19 cellular contexts compared by ENCODE assay signal in genomic region chr10:78342787-78343186, GRCh38.
DNase-seq lines count a peak whose midpoint lies in the region; ATAC-seq and TF ChIP-seq lines count a peak whose summit lies in the region.
"Had no signal": no experiment of that assay in that cellular context is flagged by ENCODE, and none has a peak within 500 bp of the region (broad histone marks: within the 10 kb centered on the region; RNA-seq: fewer than 3 reads in every experiment).

No MANE protein-coding gene starts in this region.

- no peaks in the 10 kb centered on the region for H3K9me3 ChIP-seq in cardiac muscle cell (ENCODE audit: low read depth)
- H3K9me3 ChIP-seq in heart right ventricle = no peaks in the 10 kb centered on the region
- H3K9me3 ChIP-seq in esophagus muscularis mucosa = no peaks in the 10 kb centered on the region
- no peaks in the 10 kb centered on the region for H3K9me3 ChIP-seq in ovary
- H3K9me3 ChIP-seq in uterus = no peaks in the 10 kb centered on the region
- H3K9me3 ChIP-seq: BLaER1 treated with 17β-estradiol and CSF1 and Interleukin-3, amounts not matched to agents 10 nM and 100 nM; psoas muscle had no signal

- H3K36me3 ChIP-seq in cardiac muscle cell (no peaks in the 10 kb centered on the region), heart right ventricle (no peaks in the 10 kb centered on the region), esophagus muscularis mucosa (no peaks in the 10 kb centered on the region), ovary (no peaks in the 10 kb centered on the region), uterus (no peaks in the 10 kb centered on the region)
- H3K36me3 ChIP-seq: BLaER1 treated with 17β-estradiol and CSF1 and Interleukin-3, amounts not matched to agents 10 nM and 100 nM had no signal

- H3K4me1 ChIP-seq in cardiac muscle cell (ENCODE audit: low read depth) = peaks cover 10% of the 10 kb centered on the region
- H3K4me1 ChIP-seq in heart right ventricle = no peaks in the 10 kb centered on the region
- peaks cover 0 to 15% (median 9%) of the 10 kb centered on the region in 4 donors for H3K4me1 ChIP-seq in esophagus muscularis mucosa
- H3K4me1 ChIP-seq in ovary (ENCODE audit: insufficient read depth) = no peaks in the 10 kb centered on the region
- no peaks in the 10 kb centered on the region for H3K4me1 ChIP-seq in uterus
- H3K4me1 ChIP-seq: BLaER1 treated with 17β-estradiol and CSF1 and Interleukin-3, amounts not matched to agents 10 nM and 100 nM; foreskin keratinocyte; psoas muscle had no signal

- 62 to 79% methylated on average over 6 of the region's 6 CpGs for WGBS in heart right ventricle, 2 donors
- WGBS in esophagus muscularis mucosa = 97% methylated on average over 6 of the region's 6 CpGs
- WGBS in ovary, 3 donors = 67 to 73% (median 67%) methylated on average over 6 of the region's 6 CpGs

- no peak for ATAC-seq in heart right ventricle
- ATAC-seq in GM18498 (IDR thresholded peaks at IDR 0.05; ENCODE audit: unreplicated experiment) = no peak
- ATAC-seq: foreskin keratinocyte, HepG2, psoas muscle, T-helper 17 cell had no signal

- DNase-seq in cardiac muscle cell (ENCODE audit: low read depth in 1 of 2, low spot score in 1 of 2) (no peak), heart right ventricle (no peak), esophagus muscularis mucosa (ENCODE audit: extremely low spot score) (peak; percentile 45), ovary (peak in 3 of 5 donors; percentile 3 to 16 (median 4)), uterus (peak; percentile 14 to 19), Kasumi-1 (lab: John Stamatoyannopoulos, UW) (no peak), C1 segment of cervical spinal cord (lab: John Stamatoyannopoulos, UW) (no peak)
- DNase-seq: Calu3; effector CD8-positive, alpha-beta T cell; erythroblast; foreskin keratinocyte; HCEC 1CT; NCI-H187; psoas muscle; T-helper 17 cell had no signal

- H3K4me3 ChIP-seq in cardiac muscle cell (no peak overlapping the region), heart right ventricle (no peak overlapping the region), esophagus muscularis mucosa (no peak overlapping the region), ovary (no peak overlapping the region), uterus (no peak overlapping the region)
- H3K4me3 ChIP-seq: BLaER1 treated with 17β-estradiol and CSF1 and Interleukin-3, amounts not matched to agents 10 nM and 100 nM; psoas muscle had no signal

- TF ChIP-seq EP300 in esophagus muscularis mucosa (IDR thresholded peaks at IDR 0.05) = no peak
- no peak for TF ChIP-seq EP300 in ovary (IDR thresholded peaks at IDR 0.05)

- H3K27me3 ChIP-seq in cardiac muscle cell = no peaks in the 10 kb centered on the region
- no peaks in the 10 kb centered on the region for H3K27me3 ChIP-seq in heart right ventricle
- no peaks in the 10 kb centered on the region for H3K27me3 ChIP-seq in esophagus muscularis mucosa
- H3K27me3 ChIP-seq in ovary = no peaks in the 10 kb centered on the region
- no peaks in the 10 kb centered on the region for H3K27me3 ChIP-seq in uterus
- H3K27me3 ChIP-seq: BLaER1 treated with 17β-estradiol and CSF1 and Interleukin-3, amounts not matched to agents 10 nM and 100 nM had no signal

- intact Hi-C loops in heart right ventricle (cut with DNase I) = no loop called here
- intact Hi-C loops in esophagus muscularis mucosa (cut with DNase I) = no loop called here
- intact Hi-C loops in ovary (cut with DNase I) = no loop called here
- intact Hi-C loops in uterus (cut with DNase I; ENCODE audit: low total_unique reads) = no loop called here

- no peak for TF ChIP-seq POLR2A in esophagus muscularis mucosa (IDR thresholded peaks at IDR 0.05; ENCODE audit: low read depth)
- TF ChIP-seq POLR2A in ovary (IDR thresholded peaks at IDR 0.05) = no peak
- no peak for TF ChIP-seq POLR2A in uterus (IDR thresholded peaks at IDR 0.05)

- TF ChIP-seq CTCF in cardiac muscle cell (IDR thresholded peaks at IDR 0.05; ENCODE audit: low read depth, low read length) = no peak
- TF ChIP-seq CTCF in heart right ventricle (IDR thresholded peaks at IDR 0.05) = no peak
- TF ChIP-seq CTCF in esophagus muscularis mucosa (IDR thresholded peaks at IDR 0.05) = no peak
- no peak for TF ChIP-seq CTCF in ovary (IDR thresholded peaks at IDR 0.05)
- TF ChIP-seq CTCF in uterus (IDR thresholded peaks at IDR 0.05) = no peak

- H3K27ac ChIP-seq in cardiac muscle cell = peak overlapping the region; percentile 26
- H3K27ac ChIP-seq in heart right ventricle = no peak overlapping the region
- no peak overlapping the region for H3K27ac ChIP-seq in esophagus muscularis mucosa (replicated peaks in 1 of 4)
- H3K27ac ChIP-seq in ovary = no peak overlapping the region
- H3K27ac ChIP-seq in uterus = no peak overlapping the region
- H3K27ac ChIP-seq: BLaER1 treated with 17β-estradiol and CSF1 and Interleukin-3, amounts not matched to agents 10 nM and 100 nM; foreskin keratinocyte; HL-60; psoas muscle had no signal

Comparison
In these comparisons a context has a peak if more than half of its experiments do, and no peak if none do; other contexts are left out.
1. DNase-seq: peak in esophagus muscularis mucosa (single experiment), ovary (3 of 5) and uterus (2 of 2); none in cardiac muscle cell (0 of 2), heart right ventricle (0 of 2), Kasumi-1 (0 of 2) and C1 segment of cervical spinal cord (0 of 14).